Comparison of ENCODE assay signal across 9 cellular contexts in the genomic region with DNA sequence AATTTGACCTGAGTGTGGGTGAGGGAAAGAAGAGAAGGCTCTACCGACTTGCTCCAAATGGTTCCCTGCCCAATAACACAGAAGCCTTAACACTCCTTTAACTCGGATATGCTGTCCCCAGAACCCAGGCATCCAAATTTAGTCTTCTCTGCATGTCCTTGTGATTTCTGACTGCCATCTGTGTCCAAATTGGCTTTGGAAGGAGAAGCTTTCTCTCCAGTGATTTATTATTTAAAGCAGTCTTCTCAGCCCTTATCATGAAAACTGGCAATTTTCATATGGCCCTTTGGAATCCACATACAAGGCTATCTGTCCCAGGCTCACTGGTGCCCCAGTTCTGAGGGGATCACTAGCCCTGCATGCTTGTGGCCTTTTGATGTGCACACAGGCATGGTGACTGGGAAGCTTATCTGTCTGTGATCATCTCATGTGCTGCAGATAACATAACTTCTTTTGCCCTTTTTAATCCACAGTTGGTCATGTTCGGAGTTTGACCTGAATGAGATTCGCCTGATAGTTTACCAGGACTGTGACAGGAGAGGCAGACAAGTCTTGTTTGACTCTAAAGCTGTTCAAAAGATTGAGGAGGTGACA. TPM values are rescaled to one million over a fixed set of nuclear protein-coding genes. Genes with fewer than 3 reads are reported as not detected.
DNase-seq lines count a peak whose midpoint lies in the region; ATAC-seq and TF ChIP-seq lines count a peak whose summit lies in the region.
"Had no signal": no experiment of that assay in that cellular context is flagged by ENCODE, and none has a peak within 500 bp of the region (broad histone marks: within the 10 kb centered on the region; RNA-seq: fewer than 3 reads in every experiment).

No MANE protein-coding gene starts in this region.

- no peaks in the 10 kb centered on the region for H3K27me3 ChIP-seq in MM.1S (replicated peaks; ENCODE audit: insufficient read depth, low read length)
- no peaks in the 10 kb centered on the region for H3K27me3 ChIP-seq in heart right ventricle
- no peaks in the 10 kb centered on the region for H3K27me3 ChIP-seq in skeletal muscle satellite cell (ENCODE audit: control insufficient read depth, insufficient read depth, low read length)

- peaks cover 33% of the 10 kb centered on the region for H3F3A ChIP-seq in MM.1S (ENCODE audit: insufficient read depth, low read length)

- H3K27ac Mint-ChIP-seq in endothelial cell (ENCODE audit: unreplicated experiment), result no peak overlapping the region

- no peaks in the 10 kb centered on the region for H3K9me2 ChIP-seq in MM.1S (replicated peaks; ENCODE audit: insufficient read depth, low read length)

- H3K9ac ChIP-seq in MM.1S (ENCODE audit: low read length), result peak overlapping the region; percentile 17; the same call in 1 of the 2 replicates
- H3K9ac ChIP-seq in skeletal muscle satellite cell (ENCODE audit: low read depth, low read length), result peak overlapping the region; percentile 7

- no peak for TF ChIP-seq CTCF in MM.1S (IDR thresholded peaks at IDR 0.05; ENCODE audit: low read length)
- TF ChIP-seq CTCF in heart right ventricle (IDR thresholded peaks at IDR 0.05), result no peak
- TF ChIP-seq CTCF in endothelial cell (IDR thresholded peaks at IDR 0.05; ENCODE audit: unreplicated experiment), result no peak
- no peak for TF ChIP-seq CTCF in GM20000 (IDR thresholded peaks at IDR 0.05; ENCODE audit: extremely low read depth, missing control alignments)

- H3K27ac ChIP-seq in MM.1S (ENCODE audit: low read length), result peak overlapping the region; percentile 79
- H3K27ac ChIP-seq in heart right ventricle, result peak overlapping the region; percentile 40 to 83 (median 68)

- H3K36me3 Mint-ChIP-seq in endothelial cell (ENCODE audit: low read depth, unreplicated experiment), result peaks cover 4% of the 10 kb centered on the region

- intact Hi-C loops in heart right ventricle (cut with DNase I), result loop anchor here in 4 of 10 donors (1.0 to 10.0 kb wide), 4 partner anchors 15 to 53 kb away; no protein-coding TSS in a partner anchor

- H3K36me3 ChIP-seq in MM.1S (replicated peaks; ENCODE audit: insufficient read depth, low read length), result no peaks in the 10 kb centered on the region
- H3K36me3 ChIP-seq in heart right ventricle, result peaks cover 0 to 20% (median 0%) of the 10 kb centered on the region in 9 donors
- H3K36me3 ChIP-seq in skeletal muscle satellite cell (ENCODE audit: insufficient read depth, low read length), result no peaks in the 10 kb centered on the region

- H3K27me3 Mint-ChIP-seq in endothelial cell (ENCODE audit: unreplicated experiment), result peaks cover 1% of the 10 kb centered on the region

- no peak for DNase-seq in MM.1S
- DNase-seq in heart right ventricle, result no peak
- no peak for DNase-seq in endothelial cell (ENCODE audit: low spot score)
- no peak for DNase-seq in GM20000 (ENCODE audit: low spot score)
- DNase-seq in COLO829 (ENCODE audit: low spot score), result no peak
- DNase-seq: SW 1271 had no signal

- H3K9me3 ChIP-seq in MM.1S (replicated peaks; ENCODE audit: insufficient read depth, low read length), result no peaks in the 10 kb centered on the region
- no peaks in the 10 kb centered on the region for H3K9me3 ChIP-seq in heart right ventricle
- H3K9me3 ChIP-seq in skeletal muscle satellite cell (replicated peaks; ENCODE audit: low read length), result no peaks in the 10 kb centered on the region

- peak; percentile 11 for ATAC-seq in GM19397 (IDR thresholded peaks at IDR 0.05; ENCODE audit: unreplicated experiment)
- peak in 4 of 8 donors; percentile 2 to 28 (median 2) for ATAC-seq in heart right ventricle
- ATAC-seq in HG03432 (IDR thresholded peaks at IDR 0.05; ENCODE audit: unreplicated experiment), result no peak

- no peaks in the 10 kb centered on the region for H3K9me3 Mint-ChIP-seq in endothelial cell (ENCODE audit: unreplicated experiment)

- H3K4me1 Mint-ChIP-seq in endothelial cell (ENCODE audit: unreplicated experiment), result peaks cover 45% of the 10 kb centered on the region

- H3K4me2 ChIP-seq in MM.1S (ENCODE audit: low read depth, low read length), result peak overlapping the region; percentile 78
- no peak overlapping the region for H3K4me2 ChIP-seq in skeletal muscle satellite cell (ENCODE audit: low read length)

- no peak overlapping the region for H3K4me3 ChIP-seq in MM.1S (ENCODE audit: low read length)
- peak overlapping the region in 1 of 10 donors; percentile 0 for H3K4me3 ChIP-seq in heart right ventricle
- no peak overlapping the region for H3K4me3 ChIP-seq in skeletal muscle satellite cell (ENCODE audit: low read length)

- 45 to 56% methylated on average over 4 of the region's 4 CpGs for WGBS in heart right ventricle, 2 donors

- no peaks in the 10 kb centered on the region for H4K20me1 ChIP-seq in MM.1S (ENCODE audit: insufficient read depth, low read length)

- H3K4me1 ChIP-seq in MM.1S (ENCODE audit: low read length) (peaks cover 66% of the 10 kb centered on the region), heart right ventricle (peaks cover 28 to 82% (median 68%) of the 10 kb centered on the region in 9 donors), skeletal muscle satellite cell (ENCODE audit: control insufficient read depth, insufficient read depth, low read length) (peaks cover 27% of the 10 kb centered on the region)

- H3K4me3 Mint-ChIP-seq in endothelial cell (ENCODE audit: unreplicated experiment), result no peak overlapping the region

- H3K79me2 ChIP-seq in MM.1S (ENCODE audit: low read length), result peaks cover 57% of the 10 kb centered on the region

- H2AFZ ChIP-seq in MM.1S (ENCODE audit: low read length), result peak overlapping the region; percentile 14; the same call in 1 of the 2 replicates

RNA-seq across cellular contexts. Expression of a gene that starts 56.7 kb away (rescaled TPM):
- total RNA-seq in heart right ventricle (10 to 100 TPM; 34.1 to 89.7 (median 53.4) TPM), endothelial cell (ENCODE audit: unreplicated experiment) (34.3 TPM)
- polyA plus RNA-seq in heart right ventricle, result 10 to 100 TPM in 1 of 2 donors, 1 to 10 TPM in 1; 8.5 to 17.8 TPM
- total RNA-seq in skeletal muscle satellite cell (2012; rRNA removed), result 18.8 and 22.8 TPM in 2 replicates
